In genomic region chr11:86214710-86215109, GRCh38 we compare ENCODE assay signal across 8 cellular contexts. TPM values are rescaled to one million over a fixed set of nuclear protein-coding genes. Genes with fewer than 3 reads are reported as not detected.
DNase-seq lines count a peak whose midpoint lies in the region; ATAC-seq lines count a peak whose summit lies in the region.

No MANE protein-coding gene starts in this region.

- ATAC-seq in GM18520 (IDR thresholded peaks at IDR 0.05; ENCODE audit: unreplicated experiment) (peak; percentile 27), HG02852 (IDR thresholded peaks at IDR 0.05; ENCODE audit: unreplicated experiment) (peak; percentile 60)

- DNase-seq in activated CD4-positive, alpha-beta memory T cell treated with anti-CD3 and anti-CD28 coated beads, Interleukin-2, amount 10 ng/mL, durations not matched to agents 7 days and 5 days = peak; percentile 65
- DNase-seq in stimulated activated CD4-positive, alpha-beta T cell treated with anti-CD3 and anti-CD28 coated beads, Interleukin-12 subunit alpha, Interleukin-12 subunit beta, amount 100 ng/mL, for 48 hours (ENCODE audit: low read depth in 2 of 3, low spot score in 1 of 3) = peak; percentile 82
- no peak for DNase-seq in NCI-H146 (lab: John Stamatoyannopoulos, UW)
- DNase-seq in LoVo (ENCODE audit: low spot score) = no peak
- no peak for DNase-seq in HuH-7.5 (ENCODE audit: low spot score)
- DNase-seq in NCI-H2081 (lab: John Stamatoyannopoulos, UW) = no peak

- H3K36me3 Mint-ChIP-seq in activated CD4-positive, alpha-beta memory T cell treated with anti-CD3 and anti-CD28 coated beads, Interleukin-2, amount 10 ng/mL, durations not matched to agents 7 days and 5 days (ENCODE audit: low read depth) = no peaks in the 10 kb centered on the region

- POLR2A ChIA-PET in activated CD4-positive, alpha-beta memory T cell treated with anti-CD3 and anti-CD28 coated beads, Interleukin-2, amount 10 ng/mL, durations not matched to agents 7 days and 5 days (lab: Charles Lee) = interaction anchor here (0.6 to 1.2 kb wide), 2 partner anchors 8 to 10 kb away, joined by 3 read pairs; no protein-coding TSS in a partner anchor

- no peaks in the 10 kb centered on the region for H3K27me3 Mint-ChIP-seq in activated CD4-positive, alpha-beta memory T cell treated with anti-CD3 and anti-CD28 coated beads, Interleukin-2, amount 10 ng/mL, durations not matched to agents 7 days and 5 days

- no peaks in the 10 kb centered on the region for H3K9me3 Mint-ChIP-seq in activated CD4-positive, alpha-beta memory T cell treated with anti-CD3 and anti-CD28 coated beads, Interleukin-2, amount 10 ng/mL, durations not matched to agents 7 days and 5 days

- peaks cover 67% of the 10 kb centered on the region for H3K4me1 Mint-ChIP-seq in activated CD4-positive, alpha-beta memory T cell treated with anti-CD3 and anti-CD28 coated beads, Interleukin-2, amount 10 ng/mL, durations not matched to agents 7 days and 5 days

- H3K27ac Mint-ChIP-seq in activated CD4-positive, alpha-beta memory T cell treated with anti-CD3 and anti-CD28 coated beads, Interleukin-2, amount 10 ng/mL, durations not matched to agents 7 days and 5 days = peak overlapping the region; percentile 6

- no peak overlapping the region for H3K4me3 Mint-ChIP-seq in activated CD4-positive, alpha-beta memory T cell treated with anti-CD3 and anti-CD28 coated beads, Interleukin-2, amount 10 ng/mL, durations not matched to agents 7 days and 5 days

- CTCF ChIA-PET in activated CD4-positive, alpha-beta memory T cell treated with anti-CD3 and anti-CD28 coated beads, Interleukin-2, amount 10 ng/mL, durations not matched to agents 7 days and 5 days (lab: Charles Lee) = no interaction called here

RNA-seq across cellular contexts. Expression of gene EED, which starts 29.8 kb away (rescaled TPM):
- total RNA-seq in activated CD4-positive, alpha-beta memory T cell treated with anti-CD3 and anti-CD28 coated beads, Interleukin-2, amount 10 ng/mL, durations not matched to agents 7 days and 5 days = 10 to 100 TPM; 63.9 to 66.9 TPM

Comparison
In these comparisons a context has a peak if more than half of its experiments do, and no peak if none do; other contexts are left out.
1. DNase-seq: peak in activated CD4-positive, alpha-beta memory T cell treated with anti-CD3 and anti-CD28 coated beads, Interleukin-2, amount 10 ng/mL, durations not matched to agents 7 days and 5 days (single experiment) and stimulated activated CD4-positive, alpha-beta T cell treated with anti-CD3 and anti-CD28 coated beads, Interleukin-12 subunit alpha, Interleukin-12 subunit beta, amount 100 ng/mL, for 48 hours (3 of 3); none in NCI-H146 (single experiment), LoVo (single experiment), HuH-7.5 (single experiment) and NCI-H2081 (0 of 2).